8 cellular contexts compared by ENCODE assay signal in genomic region chr10:63430091-63430998, GRCh38. TPM values are rescaled to one million over a fixed set of nuclear protein-coding genes. Genes with fewer than 3 reads are reported as not detected.
DNase-seq lines count a peak whose midpoint lies in the region; ATAC-seq, FAIRE-seq and TF ChIP-seq lines count a peak whose summit lies in the region.

No MANE protein-coding gene starts in this region.

- H4K12ac ChIP-seq in trophoblast cell (ENCODE audit: low read depth, low read length): no peak overlapping the region

- TF ChIP-seq CTCF in RWPE2 (IDR thresholded peaks at IDR 0.05; ENCODE audit: poor library complexity, severe bottlenecking): no peak
- TF ChIP-seq CTCF in fibroblast of the aortic adventitia (IDR thresholded peaks at IDR 0.05; ENCODE audit: insufficient read depth, low read length): no peak

- H3K4ac ChIP-seq in trophoblast cell (ENCODE audit: low read depth, low read length): peak overlapping the region; percentile 27

- H3K4me1 ChIP-seq in RWPE2 (ENCODE audit: insufficient read depth, poor library complexity, severe bottlenecking): peaks cover 59% of the 10 kb centered on the region
- peaks cover 0 to 6% of the 10 kb centered on the region in 2 experiments for H3K4me1 ChIP-seq in trophoblast cell (ENCODE audit: control insufficient read depth in 1 of 2, insufficient read depth in 2 of 2, low read length in 2 of 2)

- peak; percentile 94 for FAIRE-seq in H54 (lab: Jason Lieb, UNC)

- H3K27ac ChIP-seq in RWPE2 (ENCODE audit: poor library complexity, severe bottlenecking): peak overlapping the region; percentile 48
- no peak overlapping the region for H3K27ac ChIP-seq in trophoblast cell (ENCODE audit: low read depth, low read length)

- H3K4me3 ChIP-seq in RWPE2 (ENCODE audit: severe bottlenecking) (no peak overlapping the region), fibroblast of the aortic adventitia (ENCODE audit: low read depth, low read length) (no peak overlapping the region), trophoblast cell (ENCODE audit: low read depth, low read length) (no peak overlapping the region)

- no peak overlapping the region for H3K23ac ChIP-seq in trophoblast cell (ENCODE audit: low read length)

- H3K36me3 ChIP-seq in RWPE2 (ENCODE audit: low read depth): no peaks in the 10 kb centered on the region
- H3K36me3 ChIP-seq in trophoblast cell (ENCODE audit: control insufficient read depth in 1 of 2, insufficient read depth in 2 of 2, low read length in 2 of 2): peaks cover 0 to 3% of the 10 kb centered on the region in 2 experiments

- no peak for TF ChIP-seq POLR2A in H54 (IDR thresholded peaks at IDR 0.05; ENCODE audit: low read depth, low read length)

- H2AK5ac ChIP-seq in trophoblast cell (ENCODE audit: low read length): no peak overlapping the region

- no peak overlapping the region for H2BK5ac ChIP-seq in trophoblast cell (ENCODE audit: low read depth, low read length, poor library complexity)

- no peak overlapping the region for H3K4me2 ChIP-seq in trophoblast cell (ENCODE audit: low read length)

- H2BK12ac ChIP-seq in trophoblast cell (ENCODE audit: low read length): no peak overlapping the region

- peaks cover 3% of the 10 kb centered on the region for H3K79me2 ChIP-seq in trophoblast cell (ENCODE audit: control insufficient read depth, insufficient read depth, low read length, poor library complexity)

- no peak overlapping the region for H4K91ac ChIP-seq in trophoblast cell (ENCODE audit: low read depth, low read length)

- H2BK120ac ChIP-seq in trophoblast cell (ENCODE audit: insufficient read depth, low read length, poor library complexity): no peak overlapping the region

- peaks cover 2% of the 10 kb centered on the region for H3K79me1 ChIP-seq in trophoblast cell (ENCODE audit: low read length)

- no peak overlapping the region for H2AFZ ChIP-seq in trophoblast cell (ENCODE audit: insufficient read depth, low read length, poor library complexity)

- DNase-seq in H54 (ENCODE audit: insufficient read length, low spot score) (peak; percentile 36), RWPE2 (ENCODE audit: low spot score) (no peak), fibroblast of the aortic adventitia (ENCODE audit: low read depth) (peak; percentile 77), trophoblast cell (peak; percentile 40 to 78), NCI-H2227 (lab: John Stamatoyannopoulos, UW; ENCODE audit: unreplicated experiment) (no peak), NCI-H748 (lab: John Stamatoyannopoulos, UW; ENCODE audit: unreplicated experiment) (no peak), GOT3 (lab: John Stamatoyannopoulos, UW) (no peak)

- H4K8ac ChIP-seq in trophoblast cell (ENCODE audit: low read depth, low read length): no peak overlapping the region

- H3K9ac ChIP-seq in trophoblast cell (ENCODE audit: low read length): no peak overlapping the region

- no CpG with 5 or more reads among the region's 10 CpGs for WGBS in trophoblast cell (ENCODE audit: extremely low coverage, insufficient coverage, insufficient read length)

- no peak overlapping the region for H3K14ac ChIP-seq in trophoblast cell (ENCODE audit: low read length)

- H3K18ac ChIP-seq in trophoblast cell (ENCODE audit: low read length): no peak overlapping the region

- peak; percentile 82 for ATAC-seq in RWPE2 (ENCODE audit: low read depth)
- ATAC-seq in HG02610 (IDR thresholded peaks at IDR 0.05; ENCODE audit: unreplicated experiment): no peak

- H3K27me3 ChIP-seq in RWPE2 (ENCODE audit: insufficient read depth, poor library complexity, severe bottlenecking) (no peaks in the 10 kb centered on the region), trophoblast cell (ENCODE audit: insufficient read depth, low read length) (no peaks in the 10 kb centered on the region)

- H3K9me3 ChIP-seq in RWPE2 (ENCODE audit: severe bottlenecking): peaks cover 1% of the 10 kb centered on the region
- H3K9me3 ChIP-seq in trophoblast cell (ENCODE audit: insufficient read depth, low read depth, low read length): peaks cover 2% of the 10 kb centered on the region

RNA-seq across cellular contexts. Expression of gene JMJD1C, which starts 35.4 kb away (rescaled TPM):
- 77.2 and 120 TPM in 2 replicates for total RNA-seq in fibroblast of the aortic adventitia (ENCODE audit: low replicate concordance)
- 35.9 and 36.9 TPM in 2 replicates for polyA plus RNA-seq in trophoblast cell (2013)

Comparison
In these comparisons a context has a peak if more than half of its experiments do, and no peak if none do; other contexts are left out.
1. DNase-seq: peak in H54 (single experiment), fibroblast of the aortic adventitia (single experiment) and trophoblast cell (2 of 2); none in RWPE2 (single experiment), NCI-H2227 (single experiment), NCI-H748 (single experiment) and GOT3 (single experiment).